Comparison of ENCODE assay signal across 21 cellular contexts in genomic region chr2:12400543-12400942, GRCh38.
A peak's percentile ranks its signal among the peaks of the same experiment; 100 is the strongest.
DNase-seq lines count a peak whose midpoint lies in the region; ATAC-seq, FAIRE-seq and TF ChIP-seq lines count a peak whose summit lies in the region.
"Had no signal": no experiment of that assay in that cellular context is flagged by ENCODE, and none has a peak within 500 bp of the region (broad histone marks: within the 10 kb centered on the region; RNA-seq: fewer than 3 reads in every experiment).

No MANE protein-coding gene starts in this region.

- H3K4me3 ChIP-seq in SK-N-SH (ENCODE audit: low read depth in 2 of 2, low read length in 1 of 2), result no peak overlapping the region
- no peak overlapping the region for H3K4me3 ChIP-seq in GM12878
- no peak overlapping the region for H3K4me3 ChIP-seq in neuronal stem cell (ENCODE audit: low read length in 2 of 2)
- H3K4me3 ChIP-seq: BLaER1 treated with 17β-estradiol and CSF1 and Interleukin-3, amounts not matched to agents 10 nM and 100 nM had no signal

- H3F3A ChIP-seq in SK-N-SH (replicated peaks; ENCODE audit: insufficient read depth), result no peaks in the 10 kb centered on the region

- H2BK120ac ChIP-seq in neuronal stem cell (ENCODE audit: low read depth, low read length), result no peak overlapping the region

- no peak overlapping the region for H2AK5ac ChIP-seq in neuronal stem cell (ENCODE audit: low read depth, low read length)

- no peak overlapping the region for H2BK15ac ChIP-seq in neuronal stem cell (ENCODE audit: low read length)

- TF ChIP-seq RAD21 in SK-N-SH (IDR thresholded peaks at IDR 0.05; ENCODE audit: low read length) (no peak), GM12878 (IDR thresholded peaks at IDR 0.05; ENCODE audit: insufficient read depth, low read depth, low read length) (no peak)

- no peak overlapping the region for H2AFZ ChIP-seq in SK-N-SH (ENCODE audit: low read depth)
- no peak overlapping the region for H2AFZ ChIP-seq in GM12878 (ENCODE audit: control insufficient read depth, low read depth, low read length)
- H2AFZ ChIP-seq in neuronal stem cell (ENCODE audit: low read length), result no peak overlapping the region

- intact Hi-C loops in GM12878 (cut with micrococcal nuclease; ENCODE audit: unreplicated experiment), result no loop called here

- H4K20me1 ChIP-seq in SK-N-SH (ENCODE audit: insufficient read depth) (no peaks in the 10 kb centered on the region), GM12878 (ENCODE audit: control insufficient read depth, insufficient read depth) (no peaks in the 10 kb centered on the region)
- H4K20me1 ChIP-seq: BLaER1 treated with 17β-estradiol and CSF1 and Interleukin-3, amounts not matched to agents 10 nM and 100 nM had no signal

- H3K14ac ChIP-seq in neuronal stem cell (ENCODE audit: low read length), result no peak overlapping the region

- SMC1A ChIA-PET in GM12878 (lab: Charles Lee; ENCODE audit: uncharacterized antibody, unreplicated experiment), result interaction anchor here (0.6 kb wide), 1 partner anchor 9 kb away, joined by 3 read pairs; no protein-coding TSS in a partner anchor

- H3K79me2 ChIP-seq in SK-N-SH (ENCODE audit: insufficient read depth) (no peaks in the 10 kb centered on the region), GM12878 (ENCODE audit: control insufficient read depth, insufficient read depth, low read length) (no peaks in the 10 kb centered on the region)

- H3K4ac ChIP-seq in neuronal stem cell (ENCODE audit: low read length), result no peak overlapping the region

- 62% methylated on average over 3 of the region's 3 CpGs for whole genome bisulfite sequencing in SK-N-SH (ENCODE audit: low lambda C conversion rate)
- 58% methylated on average over 3 of the region's 3 CpGs for WGBS in GM12878 (ENCODE audit: insufficient coverage, insufficient replicate concordance, low lambda C conversion rate, missing lambda C conversion rate)
- no CpG with 5 or more reads among the region's 3 CpGs for WGBS in neuronal stem cell (ENCODE audit: extremely low coverage in 2 of 2, insufficient read length in 2 of 2, insufficient replicate concordance in 1 of 2), 2 donors

- H4K91ac ChIP-seq in neuronal stem cell (ENCODE audit: low read depth, low read length, poor library complexity), result no peak overlapping the region

- no peak for FAIRE-seq in GM12878 (lab: Jason Lieb, UNC)
- FAIRE-seq: A204.1, D721Med, G401.6, GM12891, GM19239 had no signal

- no peak for TF ChIP-seq POLR2A in GM12878 (IDR thresholded peaks at IDR 0.05; ENCODE audit: low read depth, low read length)

- H3K4me2 ChIP-seq in SK-N-SH (no peak overlapping the region), GM12878 (ENCODE audit: control insufficient read depth, insufficient read depth) (no peak overlapping the region), neuronal stem cell (ENCODE audit: insufficient read depth, low read length, poor library complexity, severe bottlenecking) (no peak overlapping the region)
- H3K4me2 ChIP-seq: BLaER1 treated with 17β-estradiol and CSF1 and Interleukin-3, amounts not matched to agents 10 nM and 100 nM had no signal

- TF ChIP-seq EP300 in SK-N-SH (IDR thresholded peaks at IDR 0.05; ENCODE audit: borderline replicate concordance in 1 of 2, low read depth in 1 of 2, low read length in 1 of 2), result peak in 1 of 2 experiments; percentile 35; a peak in 1 of 4 replicates
- TF ChIP-seq EP300 in GM12878 (IDR thresholded peaks at IDR 0.05; ENCODE audit: borderline replicate concordance in 1 of 2, control insufficient read depth in 1 of 2, low read depth in 2 of 2, low read length in 2 of 2), result no peak

- H3K4me1 ChIP-seq in SK-N-SH (ENCODE audit: control insufficient read depth in 1 of 2, insufficient read depth in 2 of 2, low read depth in 1 of 2, low read length in 1 of 2), result peaks cover 0 to 8% of the 10 kb centered on the region in 2 experiments; a peak in 1 of 4 replicates
- no peaks in the 10 kb centered on the region for H3K4me1 ChIP-seq in GM12878 (ENCODE audit: control insufficient read depth, insufficient read depth, low read length)
- peaks cover 0 to 4% of the 10 kb centered on the region in 2 donors for H3K4me1 ChIP-seq in neuronal stem cell (ENCODE audit: control insufficient read depth in 2 of 2, insufficient read depth in 1 of 2, low read depth in 1 of 2, low read length in 2 of 2)

- in situ Hi-C loops in GM12878 (cut with MboI), result no loop called here

- H3K79me1 ChIP-seq in neuronal stem cell (ENCODE audit: low read depth, low read length), result no peaks in the 10 kb centered on the region

- CTCF ChIA-PET in SK-N-SH (lab: Yijun Ruan, JAX), result interaction anchor here (0.9 to 1.1 kb wide), 2 partner anchors 28 to 317 kb away, joined by 3 to 4 read pairs; no protein-coding TSS in a partner anchor
- CTCF ChIA-PET in GM12878 (lab: Yijun Ruan, JAX), result no interaction called here

- H3K27me3 ChIP-seq in SK-N-SH (ENCODE audit: insufficient read depth) (no peaks in the 10 kb centered on the region), GM12878 (replicated peaks in 1 of 2; ENCODE audit: control insufficient read depth in 2 of 2, insufficient read depth in 2 of 2, low read length in 1 of 2) (no peaks in the 10 kb centered on the region), neuronal stem cell (ENCODE audit: control insufficient read depth in 3 of 3, insufficient read depth in 3 of 3, low read depth in 1 of 3, low read length in 3 of 3) (no peaks in the 10 kb centered on the region)

- POLR2A ChIA-PET in SK-N-SH (lab: Yijun Ruan, JAX) (no interaction called here), GM12878 (lab: Charles Lee) (no interaction called here)

- TF ChIP-seq CTCF in SK-N-SH (IDR thresholded peaks at IDR 0.05) (no peak), GM12878 (IDR thresholded peaks at IDR 0.05 in 2 of 3, conservative IDR thresholded peaks at IDR 0.05 in 1 of 3; ENCODE audit: control insufficient read depth in 2 of 3, extremely low read depth in 1 of 3, insufficient read depth in 1 of 3, low read depth in 3 of 3, low read length in 3 of 3) (no peak)

- no peak for ATAC-seq in SK-N-SH treated with all-trans-retinoic acid at 6 μM for 48 hours
- ATAC-seq in GM12878, result no peak
- ATAC-seq in HG03025 (IDR thresholded peaks at IDR 0.05; ENCODE audit: low FRiP score, unreplicated experiment), result no peak
- no peak for ATAC-seq in HG02678 (IDR thresholded peaks at IDR 0.05; ENCODE audit: unreplicated experiment)

- peak overlapping the region in 1 of 2 experiments; percentile 44; a peak in 2 of 4 replicates for H3K27ac ChIP-seq in SK-N-SH (ENCODE audit: low read depth in 2 of 2, low read length in 1 of 2)
- H3K27ac ChIP-seq in GM12878 (ENCODE audit: control insufficient read depth, insufficient read depth), result no peak overlapping the region
- no peak overlapping the region for H3K27ac ChIP-seq in neuronal stem cell (replicated peaks; ENCODE audit: low read length)
- H3K27ac ChIP-seq: 22Rv1; BLaER1 treated with 17β-estradiol and CSF1 and Interleukin-3, amounts not matched to agents 10 nM and 100 nM had no signal

- no peak overlapping the region for H3K23ac ChIP-seq in neuronal stem cell (ENCODE audit: low read depth, low read length, poor library complexity)

- DNase-seq in SK-N-SH (peak; percentile 34), GM12878 (ENCODE audit: low read depth, low spot score) (no peak), neuronal stem cell (ENCODE audit: low spot score) (no peak), A172 (ENCODE audit: low spot score) (no peak)
- DNase-seq: ACHN; Caco-2; Calu3; CD4-positive, alpha-beta memory T cell; CD4-positive, CD25-positive, alpha-beta regulatory T cell; CD8-positive, alpha-beta memory T cell; DMS79 treated with DMSO at 0.1 percent for 48 hours had no signal

- H2BK5ac ChIP-seq in neuronal stem cell (ENCODE audit: low read length), result no peak overlapping the region

- H3K9me2 ChIP-seq in SK-N-SH, result no peaks in the 10 kb centered on the region

- H4K8ac ChIP-seq in neuronal stem cell (ENCODE audit: low read depth, low read length), result no peak overlapping the region

- no TSS peak for BruUV-seq in GM12878 (replicated peaks; lab: Mats Ljungman, UMichigan)

- H3K9me3 ChIP-seq in SK-N-SH (no peaks in the 10 kb centered on the region), GM12878 (replicated peaks; ENCODE audit: control insufficient read depth, insufficient read depth, low read length) (peaks cover 16% of the 10 kb centered on the region; the same call in 2 of the 3 replicates), neuronal stem cell (replicated peaks in 1 of 2; ENCODE audit: control insufficient read depth in 2 of 2, insufficient read depth in 1 of 2, low read depth in 1 of 2, low read length in 2 of 2) (peaks cover 2 to 13% of the 10 kb centered on the region in 2 donors)

- H3K18ac ChIP-seq in neuronal stem cell (ENCODE audit: low read length), result peak overlapping the region; percentile 54

- no peak overlapping the region for H3K9ac ChIP-seq in SK-N-SH
- no peak overlapping the region for H3K9ac ChIP-seq in GM12878 (ENCODE audit: control insufficient read depth, insufficient read depth, low read length)
- no peak overlapping the region for H3K9ac ChIP-seq in neuronal stem cell (ENCODE audit: low read depth, low read length, poor library complexity)
- H3K9ac ChIP-seq: BLaER1 treated with 17β-estradiol and CSF1 and Interleukin-3, amounts not matched to agents 10 nM and 100 nM had no signal

- no peak overlapping the region for H2BK12ac ChIP-seq in neuronal stem cell (ENCODE audit: low read length)

- no peaks in the 10 kb centered on the region for H3K36me3 ChIP-seq in SK-N-SH (replicated peaks in 1 of 2; ENCODE audit: control insufficient read depth in 1 of 2, insufficient read depth in 2 of 2, low read length in 1 of 2)
- H3K36me3 ChIP-seq in GM12878 (ENCODE audit: control insufficient read depth in 2 of 2, insufficient read depth in 2 of 2, low read length in 1 of 2), result no peaks in the 10 kb centered on the region
- no peaks in the 10 kb centered on the region for H3K36me3 ChIP-seq in neuronal stem cell (replicated peaks in 1 of 2; ENCODE audit: control insufficient read depth in 2 of 2, insufficient read depth in 2 of 2, low read length in 2 of 2)

- RAD21 ChIA-PET in GM12878 (lab: Charles Lee; ENCODE audit: unreplicated experiment), result no interaction called here

TF ChIP-seq in SK-N-SH, 30 proteins besides CTCF, POLR2A, EP300 and RAD21 (continues in another document):
- TF ChIP-seq GATA2 (CRISPR knock-in tag; IDR thresholded peaks at IDR 0.05), result peak; percentile 88
- no peak for TF ChIP-seq RXRA (IDR thresholded peaks at IDR 0.05; ENCODE audit: borderline replicate concordance, low read depth)
- no peak for TF ChIP-seq FOXJ3 (CRISPR knock-in tag; IDR thresholded peaks at IDR 0.05)
- TF ChIP-seq NFIC (IDR thresholded peaks at IDR 0.05; ENCODE audit: borderline replicate concordance), result no peak

TF ChIP-seq in SK-N-SH treated with all-trans-retinoic acid at 6 μM for 48 hours, 23 proteins besides CTCF, POLR2A, EP300 and RAD21 (continues in another document):
- TF ChIP-seq ESRRG (CRISPR knock-in tag; IDR thresholded peaks at IDR 0.05) (no peak), OSR1 (CRISPR knock-in tag; IDR thresholded peaks at IDR 0.05) (no peak), ARNTL (CRISPR knock-in tag; IDR thresholded peaks at IDR 0.05; ENCODE audit: borderline replicate concordance, low read depth) (no peak)

TF ChIP-seq in GM12878, 131 proteins besides CTCF, POLR2A, EP300 and RAD21 (continues in another document):
- no peak for TF ChIP-seq SP1 (IDR thresholded peaks at IDR 0.05; ENCODE audit: low read depth, low read length)

Comparison
In these comparisons a context has a peak if more than half of its experiments do, and no peak if none do; other contexts are left out.
1. Of the 26 proteins assayed by ChIP-seq in both GM12878 and SK-N-SH: peak only in GM12878: none; only in SK-N-SH: RCOR1; in both: none; in neither: 24; mixed calls (peak in some experiments, not most) for 1.